ENCODE assay signal across 18 cellular contexts in the genomic region with DNA sequence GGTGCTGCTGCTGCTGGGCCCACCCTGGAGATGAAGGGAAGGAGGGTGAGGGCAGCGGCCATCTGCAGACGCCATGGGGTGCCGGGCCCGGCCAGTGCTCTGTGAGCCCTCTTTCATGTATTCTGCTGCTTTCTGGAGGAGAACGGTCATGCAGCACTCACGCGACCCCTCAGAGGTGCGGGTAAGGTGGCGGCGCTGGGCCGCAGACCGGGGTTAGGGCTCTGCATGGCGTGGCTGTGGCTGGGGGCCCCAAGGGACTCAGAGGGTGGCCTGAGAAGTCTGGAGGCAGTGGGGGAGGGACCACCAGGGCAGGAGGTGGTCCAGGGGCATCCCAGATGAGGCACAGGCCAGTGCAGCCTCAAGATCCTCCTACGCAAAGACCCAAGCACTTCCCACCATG.
"Had no signal": no experiment of that assay in that cellular context is flagged by ENCODE, and none has a peak within 500 bp of the region (broad histone marks: within the 10 kb centered on the region; RNA-seq: fewer than 3 reads in every experiment).

No MANE protein-coding gene starts in this region.

- H3K4me1 ChIP-seq: colonic mucosa, foreskin keratinocyte had no signal

- H3K27ac ChIP-seq: colonic mucosa, foreskin keratinocyte, WERI-Rb-1 had no signal

- FAIRE-seq: keratinocyte, small intestine had no signal

- H3K36me3 ChIP-seq: colonic mucosa, WERI-Rb-1 had no signal

- H3K4me3 ChIP-seq: colonic mucosa, lung had no signal

- H3K27me3 Mint-ChIP-seq: brain had no signal

- H3K36me3 Mint-ChIP-seq: brain had no signal

- DNase-seq: activated CD4-positive, alpha-beta T cell treated with anti-CD3 and anti-CD28 coated beads, Interleukin-2, amount 50 U/mL, for 4 hours; activated effector memory CD4-positive, alpha-beta T cell treated with anti-CD3 and anti-CD28 coated beads, Interleukin-2, amount 50 U/mL, for 16 hours; activated naive CD4-positive, alpha-beta T cell treated with anti-CD3 and anti-CD28 coated beads, Interleukin-2, amount 50 U/mL, for 16 hours; activated T-cell treated with anti-CD3 and anti-CD28 coated beads, Interleukin-2, amount 50 U/mL, for 72 hours; central memory CD4-positive, alpha-beta T cell; colonic mucosa; foreskin keratinocyte; occipital lobe; small intestine; stimulated activated CD4-positive, alpha-beta T cell treated with anti-CD3 and anti-CD28 coated beads, Interleukin-4, amount 100 ng/mL, for 24 hours; WERI-Rb-1 had no signal

- H3K27ac Mint-ChIP-seq: activated T-cell treated with anti-CD3 and anti-CD28 coated beads, Interleukin-2, amount 50 U/mL, for 72 hours; nephron; stimulated activated effector memory CD8-positive, alpha-beta T cell treated with anti-CD3 and anti-CD28 coated beads, Interleukin-12 subunit alpha, Interleukin-12 subunit beta, amount 100 ng/mL, for 72 hours; T-helper 1 cell treated with Interleukin-12 subunit alpha and Interleukin-12 subunit beta and Interleukin-4 antibody, amounts not matched to agents 30 μg/mL and 1 μg/mL, for 36 hours had no signal

- H3K9me3 Mint-ChIP-seq: activated T-cell treated with anti-CD3 and anti-CD28 coated beads, Interleukin-2, amount 50 U/mL, for 72 hours; nephron; stimulated activated effector memory CD8-positive, alpha-beta T cell treated with anti-CD3 and anti-CD28 coated beads, Interleukin-12 subunit alpha, Interleukin-12 subunit beta, amount 100 ng/mL, for 72 hours; T-helper 1 cell treated with Interleukin-12 subunit alpha and Interleukin-12 subunit beta and Interleukin-4 antibody, amounts not matched to agents 30 μg/mL and 1 μg/mL, for 36 hours had no signal

- H3K9me3 ChIP-seq: colonic mucosa had no signal

- H3K27me3 ChIP-seq: colonic mucosa, foreskin keratinocyte had no signal

- H3K4me3 Mint-ChIP-seq: activated T-cell treated with anti-CD3 and anti-CD28 coated beads, Interleukin-2, amount 50 U/mL, for 72 hours; brain; nephron; stimulated activated effector memory CD8-positive, alpha-beta T cell treated with anti-CD3 and anti-CD28 coated beads, Interleukin-12 subunit alpha, Interleukin-12 subunit beta, amount 100 ng/mL, for 72 hours; T-helper 1 cell treated with Interleukin-12 subunit alpha and Interleukin-12 subunit beta and Interleukin-4 antibody, amounts not matched to agents 30 μg/mL and 1 μg/mL, for 36 hours had no signal

- ATAC-seq: activated T-cell treated with anti-CD3 and anti-CD28 coated beads, Interleukin-2, amount 50 U/mL, for 72 hours; foreskin keratinocyte; right cardiac atrium; stimulated activated effector memory CD8-positive, alpha-beta T cell treated with anti-CD3 and anti-CD28 coated beads, Interleukin-12 subunit alpha, Interleukin-12 subunit beta, amount 100 ng/mL, for 72 hours had no signal
